In genomic region chr1:234280500-234280899, GRCh38 we compare ENCODE assay signal across 20 cellular contexts.
DNase-seq lines count a peak whose midpoint lies in the region; ATAC-seq, FAIRE-seq and TF ChIP-seq lines count a peak whose summit lies in the region.
"Had no signal": no experiment of that assay in that cellular context is flagged by ENCODE, and none has a peak within 500 bp of the region (broad histone marks: within the 10 kb centered on the region; RNA-seq: fewer than 3 reads in every experiment).

No MANE protein-coding gene starts in this region.

- DNase-seq in HepG2 (ENCODE audit: low spot score) (no peak), right lobe of liver (no peak), mesendoderm (no peak), H7 (no peak)
- DNase-seq: AML-193; Caco-2; Calu3; CD4-positive, alpha-beta T cell; CD8-positive, alpha-beta T cell; DMS79 treated with DMSO at 0.1 percent for 48 hours; GF-D8 had no signal

- TF ChIP-seq EP300 in HepG2 (IDR thresholded peaks at IDR 0.05; ENCODE audit: low read depth in 2 of 2, low read length in 2 of 2) (no peak), HepG2 (CRISPR knock-in tag; IDR thresholded peaks at IDR 0.05; ENCODE audit: borderline replicate concordance) (no peak)

- intact Hi-C loops in HepG2 (cut with micrococcal nuclease; ENCODE audit: unreplicated experiment), result no loop called here
- intact Hi-C loops in right lobe of liver (cut with DNase I), result no loop called here

- 42% methylated on average over 4 of the region's 4 CpGs for WGBS in HepG2 (ENCODE audit: low lambda C conversion rate)
- 80% methylated on average over 4 of the region's 4 CpGs for WGBS in right lobe of liver (ENCODE audit: insufficient coverage, low coverage, low lambda C conversion rate, missing lambda C conversion rate)
- no CpG with 5 or more reads among the region's 4 CpGs for WGBS in mesendoderm (ENCODE audit: extremely low coverage, insufficient coverage, low lambda C conversion rate)

- H3K4me2 ChIP-seq in HepG2 (ENCODE audit: low read depth, low read length) (no peak overlapping the region), mesendoderm (ENCODE audit: low read length) (no peak overlapping the region)
- H3K4me2 ChIP-seq: A549; BLaER1 treated with 17β-estradiol and CSF1 and Interleukin-3, amounts not matched to agents 10 nM and 100 nM had no signal

- no peak overlapping the region for H3K23ac ChIP-seq in mesendoderm (ENCODE audit: low read length)

- TF ChIP-seq POLR2A in HepG2 (IDR thresholded peaks at IDR 0.05; ENCODE audit: insufficient read depth in 1 of 2, low read depth in 2 of 2, low read length in 2 of 2) (no peak), right lobe of liver (IDR thresholded peaks at IDR 0.05) (no peak)

- POLR2A ChIA-PET in HepG2 (lab: Yijun Ruan, JAX), result no interaction called here

- H4K5ac ChIP-seq in mesendoderm (ENCODE audit: low read length), result peak overlapping the region; percentile 35

- BruUV-seq in HepG2 (replicated peaks; lab: Mats Ljungman, UMichigan), result no TSS peak

- no peaks in the 10 kb centered on the region for H3K9me3 ChIP-seq in HepG2 (ENCODE audit: low read length)
- no peaks in the 10 kb centered on the region for H3K9me3 ChIP-seq in right lobe of liver
- H3K9me3 ChIP-seq: A549; BLaER1 treated with 17β-estradiol and CSF1 and Interleukin-3, amounts not matched to agents 10 nM and 100 nM; Caco-2 had no signal

- peak overlapping the region; percentile 4 for H2BK5ac ChIP-seq in mesendoderm (ENCODE audit: low read length)

- no peaks in the 10 kb centered on the region for H3K36me3 ChIP-seq in HepG2 (replicated peaks in 1 of 2; ENCODE audit: control insufficient read depth in 1 of 2, insufficient read depth in 2 of 2, low read length in 2 of 2)
- no peaks in the 10 kb centered on the region for H3K36me3 ChIP-seq in right lobe of liver
- H3K36me3 ChIP-seq in mesendoderm (ENCODE audit: control insufficient read depth, insufficient read depth, low read length), result no peaks in the 10 kb centered on the region
- H3K36me3 ChIP-seq in H7 (replicated peaks; ENCODE audit: control insufficient read depth, insufficient read depth, low read length), result no peaks in the 10 kb centered on the region
- H3K36me3 ChIP-seq: BLaER1 treated with 17β-estradiol and CSF1 and Interleukin-3, amounts not matched to agents 10 nM and 100 nM had no signal

- in situ Hi-C loops in HepG2 (cut with HindIII; ENCODE audit: extremely low pct_ligation_motif_present, low pct_unique_long_range_greater_than_20kb), result no loop called here

- H3K27ac ChIP-seq in HepG2 (ENCODE audit: extremely low read length, insufficient read depth, low read length), result no peak overlapping the region
- no peak overlapping the region for H3K27ac ChIP-seq in right lobe of liver
- H3K27ac ChIP-seq in mesendoderm (ENCODE audit: low read depth, low read length), result no peak overlapping the region
- H3K27ac ChIP-seq: 22Rv1; A549; BLaER1 treated with 17β-estradiol and CSF1 and Interleukin-3, amounts not matched to agents 10 nM and 100 nM; C4-2B had no signal

- peaks cover 0 to 26% of the 10 kb centered on the region in 2 experiments; a peak in 3 of 5 replicates for H3K27me3 ChIP-seq in HepG2 (ENCODE audit: control insufficient read depth in 1 of 2, insufficient read depth in 2 of 2, low read length in 2 of 2)
- H3K27me3 ChIP-seq in right lobe of liver, result no peaks in the 10 kb centered on the region
- no peaks in the 10 kb centered on the region for H3K27me3 ChIP-seq in mesendoderm (ENCODE audit: insufficient read depth, low read length, poor library complexity)
- no peaks in the 10 kb centered on the region for H3K27me3 ChIP-seq in H7 (ENCODE audit: control insufficient read depth, insufficient read depth, low read length)
- H3K27me3 ChIP-seq: BLaER1 treated with 17β-estradiol and CSF1 and Interleukin-3, amounts not matched to agents 10 nM and 100 nM had no signal

- H3K79me2 ChIP-seq in HepG2 (ENCODE audit: insufficient read depth, low read length), result no peaks in the 10 kb centered on the region
- no peaks in the 10 kb centered on the region for H3K79me2 ChIP-seq in mesendoderm (ENCODE audit: control insufficient read depth, insufficient read depth, low read length)

- TF ChIP-seq CTCF in HepG2 (CRISPR knock-in tag; IDR thresholded peaks at IDR 0.05) (no peak), right lobe of liver (IDR thresholded peaks at IDR 0.05) (no peak)

- H3K9ac ChIP-seq in HepG2 (ENCODE audit: insufficient read depth, low read depth, low read length) (no peak overlapping the region), mesendoderm (ENCODE audit: low read length) (no peak overlapping the region)
- H3K9ac ChIP-seq: BLaER1 treated with 17β-estradiol and CSF1 and Interleukin-3, amounts not matched to agents 10 nM and 100 nM had no signal

- CTCF ChIA-PET in HepG2 (lab: Yijun Ruan, JAX; ENCODE audit: low intra/inter-chr PET ratio, low total read pairs), result no interaction called here

- no peak overlapping the region for H4K8ac ChIP-seq in mesendoderm (ENCODE audit: low read depth, low read length)

- no peak for FAIRE-seq in HepG2 (lab: Jason Lieb, UNC)
- FAIRE-seq: A549, D721Med, G401.6, GM12891, GM19239 had no signal

- ATAC-seq in HepG2 (no peak), right lobe of liver (no peak), HG03439 (IDR thresholded peaks at IDR 0.05; ENCODE audit: unreplicated experiment) (no peak)
- ATAC-seq: A549; CD8-positive, alpha-beta T cell had no signal

- peak overlapping the region; percentile 34 for H3K56ac ChIP-seq in mesendoderm (ENCODE audit: low read length)

- H3K79me1 ChIP-seq in mesendoderm (ENCODE audit: low read length), result no peaks in the 10 kb centered on the region

- no peaks in the 10 kb centered on the region for H3K4me1 ChIP-seq in HepG2 (ENCODE audit: insufficient read depth, low read length)
- H3K4me1 ChIP-seq in right lobe of liver, result no peaks in the 10 kb centered on the region
- H3K4me1 ChIP-seq in mesendoderm (ENCODE audit: control insufficient read depth, low read depth, low read length), result peaks cover 19% of the 10 kb centered on the region
- H3K4me1 ChIP-seq: A549; BLaER1 treated with 17β-estradiol and CSF1 and Interleukin-3, amounts not matched to agents 10 nM and 100 nM; Caco-2 had no signal

- no peak overlapping the region for H3K4ac ChIP-seq in mesendoderm (ENCODE audit: low read depth, low read length)

- no peak for TF ChIP-seq RAD21 in HepG2 (CRISPR knock-in tag; IDR thresholded peaks at IDR 0.05)

- no peak overlapping the region for H2BK120ac ChIP-seq in mesendoderm (ENCODE audit: low read depth, low read length)

- H3K4me3 ChIP-seq in HepG2 (replicated peaks in 1 of 3; ENCODE audit: insufficient read depth in 1 of 3, low read depth in 2 of 3, low read length in 3 of 3) (no peak overlapping the region), right lobe of liver (no peak overlapping the region), mesendoderm (ENCODE audit: low read length) (no peak overlapping the region), H7 (ENCODE audit: insufficient read depth, low read depth, low read length) (no peak overlapping the region)
- H3K4me3 ChIP-seq: A549; BLaER1 treated with 17β-estradiol and CSF1 and Interleukin-3, amounts not matched to agents 10 nM and 100 nM had no signal

- H2AFZ ChIP-seq in HepG2 (ENCODE audit: low read length), result no peak overlapping the region

- H2BK15ac ChIP-seq in mesendoderm (replicated peaks; ENCODE audit: low read depth), result no peak overlapping the region

- peak overlapping the region; percentile 28 for H2AK5ac ChIP-seq in mesendoderm (ENCODE audit: low read length)

- no peaks in the 10 kb centered on the region for H4K20me1 ChIP-seq in HepG2 (ENCODE audit: insufficient read depth, low read length)
- H4K20me1 ChIP-seq: BLaER1 treated with 17β-estradiol and CSF1 and Interleukin-3, amounts not matched to agents 10 nM and 100 nM had no signal

- H3K18ac ChIP-seq in mesendoderm (ENCODE audit: low read length), result no peak overlapping the region

TF ChIP-seq in HepG2, 621 proteins besides CTCF, POLR2A, EP300 and RAD21:
- no peak for TF ChIP-seq ZNF574 (CRISPR knock-in tag; IDR thresholded peaks at IDR 0.05)
- TF ChIP-seq MNT (IDR thresholded peaks at IDR 0.05), result peak; percentile 96
